Comparison of ENCODE assay signal across 15 cellular contexts in the genomic region with DNA sequence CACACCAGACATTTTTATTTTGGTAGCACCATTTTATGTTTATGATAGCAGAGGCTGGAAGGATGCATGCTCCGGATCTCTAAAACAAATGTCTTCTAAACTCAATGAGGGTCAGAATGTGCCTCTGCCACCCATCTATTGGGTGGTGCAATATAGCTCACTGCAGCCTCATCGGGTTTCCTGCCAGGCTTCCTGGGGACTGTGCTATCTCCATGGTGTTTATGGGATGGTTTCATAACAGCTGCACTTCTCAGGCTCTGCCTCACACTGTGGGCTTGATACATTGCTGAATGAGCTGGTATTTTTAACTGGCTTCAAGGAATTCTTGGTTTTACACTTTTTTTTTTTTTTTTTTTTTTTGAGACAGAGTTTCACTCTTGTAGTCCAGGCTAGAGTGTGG.
DNase-seq lines count a peak whose midpoint lies in the region; ATAC-seq and TF ChIP-seq lines count a peak whose summit lies in the region.
"Had no signal": no experiment of that assay in that cellular context is flagged by ENCODE, and none has a peak within 500 bp of the region (broad histone marks: within the 10 kb centered on the region; RNA-seq: fewer than 3 reads in every experiment).

No MANE protein-coding gene starts in this region.

- no peak overlapping the region for H3K4ac ChIP-seq in mesendoderm (ENCODE audit: low read depth, low read length)

- H3K27ac Mint-ChIP-seq in MCF 10A (ENCODE audit: low read depth, unreplicated experiment) = no peak overlapping the region
- no peak overlapping the region for H3K27ac Mint-ChIP-seq in activated CD4-positive, alpha-beta T cell treated with anti-CD3 and anti-CD28 coated beads, Interleukin-2, amount 10 ng/mL, durations not matched to agents 7 days and 5 days
- no peak overlapping the region for H3K27ac Mint-ChIP-seq in effector memory CD8-positive, alpha-beta T cell
- H3K27ac Mint-ChIP-seq: activated CD4-positive, alpha-beta T cell treated with anti-CD3 and anti-CD28 coated beads, Interleukin-2, amount 10 ng/mL, durations not matched to agents 24 days and 14 days; GM23338 had no signal

- H3K27me3 ChIP-seq in mammary epithelial cell (ENCODE audit: insufficient read depth, low read length) (no peaks in the 10 kb centered on the region), left lung (no peaks in the 10 kb centered on the region), upper lobe of right lung (no peaks in the 10 kb centered on the region), mesendoderm (ENCODE audit: insufficient read depth, low read length, poor library complexity) (no peaks in the 10 kb centered on the region)

- CTCF ChIA-PET in MCF 10A (lab: Yijun Ruan, JAX) = interaction anchor here (1.4 kb wide), 1 partner anchor 11 kb away, joined by 3 read pairs; no protein-coding TSS in a partner anchor
- CTCF ChIA-PET in mammary epithelial cell (lab: Charles Lee; ENCODE audit: low non-redundant PET) = no interaction called here
- CTCF ChIA-PET in activated CD4-positive, alpha-beta T cell treated with anti-CD3 and anti-CD28 coated beads, Interleukin-2, amount 10 ng/mL, durations not matched to agents 7 days and 5 days (lab: Charles Lee) = no interaction called here

- 75% methylated on average over 2 of the region's 2 CpGs for WGBS in mammary epithelial cell (ENCODE audit: low coverage, missing lambda C conversion rate)
- no CpG with 5 or more reads among the region's 2 CpGs for WGBS in mesendoderm (ENCODE audit: extremely low coverage, insufficient coverage, low lambda C conversion rate)

- H3K9ac ChIP-seq in mammary epithelial cell (ENCODE audit: insufficient read depth, low read length) = no peak overlapping the region
- no peak overlapping the region for H3K9ac ChIP-seq in mesendoderm (ENCODE audit: low read length)

- H4K8ac ChIP-seq in mesendoderm (ENCODE audit: low read depth, low read length) = no peak overlapping the region

- H4K5ac ChIP-seq in mesendoderm (ENCODE audit: low read length) = no peak overlapping the region

- H3K18ac ChIP-seq in mesendoderm (ENCODE audit: low read length) = no peak overlapping the region

- H3K79me1 ChIP-seq in mesendoderm (ENCODE audit: low read length) = no peaks in the 10 kb centered on the region

- in situ Hi-C loops in mammary epithelial cell (cut with MboI; ENCODE audit: low sequenced_read_pairs in 2 of 2) = no loop called here

- peak; percentile 70 for ATAC-seq in left lung
- ATAC-seq in upper lobe of right lung = peak; percentile 81
- no peak for ATAC-seq in effector memory CD8-positive, alpha-beta T cell (replicated peaks)
- ATAC-seq: GM23338 had no signal

- TF ChIP-seq CTCF in MCF 10A (IDR thresholded peaks at IDR 0.05; ENCODE audit: unreplicated experiment) (no peak), mammary epithelial cell (conservative IDR thresholded peaks at IDR 0.05 in 1 of 2, IDR thresholded peaks at IDR 0.05 in 1 of 2; ENCODE audit: extremely low read depth in 1 of 2, insufficient read depth in 1 of 2, low read depth in 1 of 2, low read length in 2 of 2) (no peak), left lung (IDR thresholded peaks at IDR 0.05) (no peak), upper lobe of right lung (IDR thresholded peaks at IDR 0.05) (no peak)

- no peaks in the 10 kb centered on the region for H3K4me1 Mint-ChIP-seq in MCF 10A (ENCODE audit: insufficient read depth, unreplicated experiment)
- no peaks in the 10 kb centered on the region for H3K4me1 Mint-ChIP-seq in activated CD4-positive, alpha-beta T cell treated with anti-CD3 and anti-CD28 coated beads, Interleukin-2, amount 10 ng/mL, durations not matched to agents 7 days and 5 days
- no peaks in the 10 kb centered on the region for H3K4me1 Mint-ChIP-seq in effector memory CD8-positive, alpha-beta T cell (ENCODE audit: low read depth in 2 of 2)
- H3K4me1 Mint-ChIP-seq: activated CD4-positive, alpha-beta T cell treated with anti-CD3 and anti-CD28 coated beads, Interleukin-2, amount 10 ng/mL, durations not matched to agents 24 days and 14 days; GM23338 had no signal

- no peak overlapping the region for H2BK120ac ChIP-seq in mesendoderm (ENCODE audit: low read depth, low read length)

- POLR2A ChIA-PET in MCF 10A (lab: Yijun Ruan, JAX) = no interaction called here
- POLR2A ChIA-PET in activated CD4-positive, alpha-beta T cell treated with anti-CD3 and anti-CD28 coated beads, Interleukin-2, amount 10 ng/mL, durations not matched to agents 7 days and 5 days (lab: Charles Lee) = no interaction called here

- intact Hi-C loops in MCF 10A (cut with micrococcal nuclease) (no loop called here), mammary epithelial cell (cut with micrococcal nuclease) (no loop called here), left lung (cut with DNase I) (no loop called here), upper lobe of right lung (cut with DNase I) (no loop called here)

- no peak overlapping the region for H3K4me2 ChIP-seq in mammary epithelial cell (ENCODE audit: insufficient read depth, low read depth, low read length)
- H3K4me2 ChIP-seq in mesendoderm (ENCODE audit: low read length) = no peak overlapping the region
- H3K4me2 ChIP-seq: GM23338 had no signal

- H3K4me3 Mint-ChIP-seq in MCF 10A (ENCODE audit: unreplicated experiment) = no peak overlapping the region
- H3K4me3 Mint-ChIP-seq in activated CD4-positive, alpha-beta T cell treated with anti-CD3 and anti-CD28 coated beads, Interleukin-2, amount 10 ng/mL, durations not matched to agents 7 days and 5 days = no peak overlapping the region
- no peak overlapping the region for H3K4me3 Mint-ChIP-seq in effector memory CD8-positive, alpha-beta T cell
- H3K4me3 Mint-ChIP-seq: activated CD4-positive, alpha-beta T cell treated with anti-CD3 and anti-CD28 coated beads, Interleukin-2, amount 10 ng/mL, durations not matched to agents 24 days and 14 days; GM23338 had no signal

- H3K4me3 ChIP-seq in mammary epithelial cell (replicated peaks in 1 of 3; ENCODE audit: insufficient read depth in 1 of 3, low read depth in 2 of 3, low read length in 3 of 3) (no peak overlapping the region), left lung (no peak overlapping the region), upper lobe of right lung (no peak overlapping the region), mesendoderm (ENCODE audit: low read length) (no peak overlapping the region)
- H3K4me3 ChIP-seq: GM23338 had no signal

- no peaks in the 10 kb centered on the region for H3K9me3 Mint-ChIP-seq in MCF 10A (ENCODE audit: unreplicated experiment)
- no peaks in the 10 kb centered on the region for H3K9me3 Mint-ChIP-seq in activated CD4-positive, alpha-beta T cell treated with anti-CD3 and anti-CD28 coated beads, Interleukin-2, amount 10 ng/mL, durations not matched to agents 7 days and 5 days
- H3K9me3 Mint-ChIP-seq in effector memory CD8-positive, alpha-beta T cell = no peaks in the 10 kb centered on the region
- H3K9me3 Mint-ChIP-seq: activated CD4-positive, alpha-beta T cell treated with anti-CD3 and anti-CD28 coated beads, Interleukin-2, amount 10 ng/mL, durations not matched to agents 24 days and 14 days; GM23338 had no signal

- H4K20me1 ChIP-seq in mammary epithelial cell (ENCODE audit: insufficient read depth, low read length) = no peaks in the 10 kb centered on the region

- no peak overlapping the region for H2BK5ac ChIP-seq in mesendoderm (ENCODE audit: low read length)

- H3K79me2 ChIP-seq in mammary epithelial cell (ENCODE audit: insufficient read depth, low read length) (no peaks in the 10 kb centered on the region), mesendoderm (ENCODE audit: control insufficient read depth, insufficient read depth, low read length) (no peaks in the 10 kb centered on the region)

- no peaks in the 10 kb centered on the region for H3K36me3 Mint-ChIP-seq in MCF 10A (ENCODE audit: insufficient read depth, unreplicated experiment)
- H3K36me3 Mint-ChIP-seq in activated CD4-positive, alpha-beta T cell treated with anti-CD3 and anti-CD28 coated beads, Interleukin-2, amount 10 ng/mL, durations not matched to agents 7 days and 5 days (ENCODE audit: low read depth) = no peaks in the 10 kb centered on the region
- no peaks in the 10 kb centered on the region for H3K36me3 Mint-ChIP-seq in effector memory CD8-positive, alpha-beta T cell (ENCODE audit: insufficient read depth)

- H3K9me3 ChIP-seq in mammary epithelial cell (replicated peaks; ENCODE audit: insufficient read depth, low read length) = peaks cover 4% of the 10 kb centered on the region
- H3K9me3 ChIP-seq in left lung = no peaks in the 10 kb centered on the region
- H3K9me3 ChIP-seq in upper lobe of right lung = no peaks in the 10 kb centered on the region

- H3K4me1 ChIP-seq in mammary epithelial cell (ENCODE audit: insufficient read depth, low read length) (no peaks in the 10 kb centered on the region), left lung (peaks cover 0 to 5% of the 10 kb centered on the region in 2 donors), upper lobe of right lung (peaks cover 3% of the 10 kb centered on the region), mesendoderm (ENCODE audit: control insufficient read depth, low read depth, low read length) (no peaks in the 10 kb centered on the region)

- no peak overlapping the region for H2BK15ac ChIP-seq in mesendoderm (replicated peaks; ENCODE audit: low read depth)

- H3K56ac ChIP-seq in mesendoderm (ENCODE audit: low read length) = no peak overlapping the region

- no TSS peak for BruUV-seq in MCF 10A (replicated peaks; lab: Mats Ljungman, UMichigan)
- no TSS peak for BruUV-seq in mammary epithelial cell (replicated peaks; lab: Mats Ljungman, UMichigan)

- peaks cover 6% of the 10 kb centered on the region for H3K27me3 Mint-ChIP-seq in MCF 10A (ENCODE audit: insufficient read depth, unreplicated experiment)
- no peaks in the 10 kb centered on the region for H3K27me3 Mint-ChIP-seq in activated CD4-positive, alpha-beta T cell treated with anti-CD3 and anti-CD28 coated beads, Interleukin-2, amount 10 ng/mL, durations not matched to agents 7 days and 5 days
- H3K27me3 Mint-ChIP-seq in effector memory CD8-positive, alpha-beta T cell = peaks cover 14 to 24% of the 10 kb centered on the region in 2 donors

- H3K23ac ChIP-seq in mesendoderm (ENCODE audit: low read length) = no peak overlapping the region

- no peak overlapping the region for H2AK5ac ChIP-seq in mesendoderm (ENCODE audit: low read length)

- dilution Hi-C loops in mammary epithelial cell (cut with HindIII; ENCODE audit: low sequenced_read_pairs) = loop anchor here (5.0 kb wide), 1 partner anchor 35 kb away; no protein-coding TSS in a partner anchor

- no peak overlapping the region for H3K27ac ChIP-seq in mammary epithelial cell (ENCODE audit: insufficient read depth, low read depth, low read length)
- peak overlapping the region in 1 of 2 donors; percentile 45 for H3K27ac ChIP-seq in left lung
- H3K27ac ChIP-seq in upper lobe of right lung = peak overlapping the region; percentile 33
- no peak overlapping the region for H3K27ac ChIP-seq in mesendoderm (ENCODE audit: low read depth, low read length)

- H3K36me3 ChIP-seq in mammary epithelial cell (ENCODE audit: insufficient read depth, low read length) (no peaks in the 10 kb centered on the region), left lung (no peaks in the 10 kb centered on the region), upper lobe of right lung (no peaks in the 10 kb centered on the region), mesendoderm (ENCODE audit: control insufficient read depth, insufficient read depth, low read length) (no peaks in the 10 kb centered on the region)

- H2AFZ ChIP-seq in mammary epithelial cell (ENCODE audit: low read depth, low read length) = no peak overlapping the region
- H2AFZ ChIP-seq: GM23338 had no signal

- peak; percentile 18 for DNase-seq in MCF 10A (ENCODE audit: unreplicated experiment)
- DNase-seq in mammary epithelial cell = no peak
- DNase-seq in UCSD-AML1 (lab: John Stamatoyannopoulos, UW; ENCODE audit: unreplicated experiment) = peak; percentile 22
- DNase-seq in left lung = no peak
- no peak for DNase-seq in upper lobe of right lung
- DNase-seq in activated CD4-positive, alpha-beta T cell treated with anti-CD3 and anti-CD28 coated beads, Interleukin-2, amount 10 ng/mL, durations not matched to agents 7 days and 5 days = no peak
- no peak for DNase-seq in mesendoderm
- no peak for DNase-seq in effector memory CD8-positive, alpha-beta T cell
- DNase-seq: activated CD4-positive, alpha-beta T cell treated with anti-CD3 and anti-CD28 coated beads, Interleukin-2, amount 10 ng/mL, durations not matched to agents 24 days and 14 days; cerebellar nuclear complex; hippocampal formation; NCI-H1930; stimulated activated CD4-positive, alpha-beta T cell treated with anti-CD3 and anti-CD28 coated beads, Interleukin-4, amount 100 ng/mL, for 24 hours; T1000 had no signal

Comparison
In these comparisons a context has a peak if more than half of its experiments do, and no peak if none do; other contexts are left out.
1. DNase-seq: peak in MCF 10A (single experiment) and UCSD-AML1 (single experiment); none in mammary epithelial cell (single experiment), left lung (0 of 2), upper lobe of right lung (single experiment), activated CD4-positive, alpha-beta T cell treated with anti-CD3 and anti-CD28 coated beads, Interleukin-2, amount 10 ng/mL, durations not matched to agents 7 days and 5 days (single experiment), mesendoderm (single experiment) and effector memory CD8-positive, alpha-beta T cell (0 of 3).